ENCODE assay signal across 29 cellular contexts in the genomic region with DNA sequence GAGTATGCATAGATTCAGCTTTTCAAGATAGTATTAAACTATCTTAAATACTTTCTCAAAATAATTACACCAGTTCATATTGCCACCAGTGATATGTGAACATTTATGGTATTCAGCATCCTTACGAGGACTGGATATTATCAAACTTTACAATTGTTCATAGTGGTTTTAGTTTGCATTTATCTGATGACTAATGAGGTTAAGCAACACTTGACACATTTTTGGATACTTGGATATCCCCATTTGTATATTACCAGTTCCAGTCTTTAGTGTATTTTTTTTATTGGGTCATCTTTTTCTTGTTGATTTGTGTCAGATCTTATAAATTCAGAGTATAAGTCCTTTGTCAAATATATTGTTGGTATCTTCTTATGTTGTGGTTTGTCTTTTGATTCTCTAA.
"Had no signal": no experiment of that assay in that cellular context is flagged by ENCODE, and none has a peak within 500 bp of the region (broad histone marks: within the 10 kb centered on the region; RNA-seq: fewer than 3 reads in every experiment).

No MANE protein-coding gene starts in this region.

- ATAC-seq: activated CD4-positive, CD25-positive, alpha-beta regulatory T cell treated with anti-CD3 and anti-CD28 coated beads, Interleukin-2, amount 50 U/mL, for 24 hours; activated CD8-positive, alpha-beta T cell treated with anti-CD3 and anti-CD28 coated beads, Interleukin-2, amount 10 ng/mL, durations not matched to agents 7 days and 5 days; Panc1; SK-N-SH treated with all-trans-retinoic acid at 6 μM for 48 hours had no signal

- DNase-seq: activated CD4-positive, alpha-beta T cell treated with anti-CD3 and anti-CD28 coated beads for 4 hours; activated CD8-positive, alpha-beta memory T cell treated with anti-CD3 and anti-CD28 coated beads, Interleukin-2, amount 50 U/mL, for 48 hours; activated CD8-positive, alpha-beta T cell treated with anti-CD3 and anti-CD28 coated beads, Interleukin-2, amount 10 ng/mL, durations not matched to agents 7 days and 5 days; activated effector memory CD4-positive, alpha-beta T cell treated with Interleukin-2 at 50 U/mL for 16 hours; activated naive CD4-positive, alpha-beta T cell; activated T-cell treated with anti-CD3 and anti-CD28 coated beads, Interleukin-2, amount 50 U/mL, for 1 hour; amniotic stem cell; brain microvascular endothelial cell; cerebellar nuclear complex; Kasumi-1; KBM-7; NCI-H1105 treated with DMSO at 0.1 percent for 48 hours; NCI-H1436 treated with DMSO at 0.1 percent for 48 hours; NCI-H187 treated with DMSO at 0.1 percent for 48 hours; NCI-H2081 treated with DMSO at 0.1 percent for 48 hours; NCI-H2227 treated with DMSO at 0.1 percent for 48 hours; NCI-H69; NK-92 treated with Interleukin-12 subunit alpha and Interleukin-12 subunit beta, amount 100 ng/mL, for 24 hours; OCI-M1; Right ventricle myocardium superior; SW 1271 had no signal

- H3K36me3 ChIP-seq: ascending aorta, brain microvascular endothelial cell, SJSA1 had no signal

- H3K36me3 Mint-ChIP-seq: activated naive CD4-positive, alpha-beta T cell treated with anti-CD3 and anti-CD28 coated beads, Interleukin-2, amount 50 U/mL, for 24 hours had no signal

- H3K9me3 Mint-ChIP-seq: activated naive CD4-positive, alpha-beta T cell treated with anti-CD3 and anti-CD28 coated beads, Interleukin-2, amount 50 U/mL, for 24 hours; T-helper 2 cell treated with Interferon-gamma antibody and Interleukin-4, amounts not matched to agents 5 μg/mL and 100 μg/mL, for 36 hours had no signal

- H3K4me1 ChIP-seq: ascending aorta, SJSA1 had no signal

- H3K4me3 ChIP-seq: ascending aorta, SJSA1 had no signal

- H3K27ac ChIP-seq: ascending aorta, brain microvascular endothelial cell, RWPE1, SJSA1 had no signal

- H3K27me3 Mint-ChIP-seq: activated naive CD4-positive, alpha-beta T cell treated with anti-CD3 and anti-CD28 coated beads, Interleukin-2, amount 50 U/mL, for 24 hours had no signal

- H3K27ac Mint-ChIP-seq: activated CD8-positive, alpha-beta T cell treated with anti-CD3 and anti-CD28 coated beads, Interleukin-2, amount 10 ng/mL, durations not matched to agents 7 days and 5 days; activated naive CD4-positive, alpha-beta T cell treated with anti-CD3 and anti-CD28 coated beads, Interleukin-2, amount 50 U/mL, for 24 hours; T-helper 2 cell treated with Interferon-gamma antibody and Interleukin-4, amounts not matched to agents 5 μg/mL and 100 μg/mL, for 36 hours had no signal

- H3K4me3 Mint-ChIP-seq: activated CD8-positive, alpha-beta T cell treated with anti-CD3 and anti-CD28 coated beads, Interleukin-2, amount 10 ng/mL, durations not matched to agents 7 days and 5 days; activated naive CD4-positive, alpha-beta T cell treated with anti-CD3 and anti-CD28 coated beads, Interleukin-2, amount 50 U/mL, for 24 hours; T-helper 2 cell treated with Interferon-gamma antibody and Interleukin-4, amounts not matched to agents 5 μg/mL and 100 μg/mL, for 36 hours had no signal

- H3K4me1 Mint-ChIP-seq: activated naive CD4-positive, alpha-beta T cell treated with anti-CD3 and anti-CD28 coated beads, Interleukin-2, amount 50 U/mL, for 24 hours had no signal

- H3K9me3 ChIP-seq: ascending aorta, SJSA1 had no signal

- H3K27me3 ChIP-seq: ascending aorta, brain microvascular endothelial cell, SJSA1 had no signal
